Comparison of ENCODE assay signal across 8 cellular contexts in genomic region chrX:44940541-44940940, GRCh38.
A peak's percentile ranks its signal among the peaks of the same experiment; 100 is the strongest.
DNase-seq lines count a peak whose midpoint lies in the region; ATAC-seq, FAIRE-seq and TF ChIP-seq lines count a peak whose summit lies in the region.
"Not testable (repeated sequence)": the region's sequence is repeated elsewhere in the genome, so short reads cannot be mapped to it uniquely, and the experiment has no call there.

No MANE protein-coding gene starts in this region.

- peaks cover 16% of the 10 kb centered on the region for H3K4me1 Mint-ChIP-seq in astrocyte (ENCODE audit: low read depth, unreplicated experiment)
- peaks cover 14% of the 10 kb centered on the region for H3K4me1 Mint-ChIP-seq in MCF 10A (ENCODE audit: insufficient read depth, unreplicated experiment)

- H3K9me2 ChIP-seq in HCT116 (ENCODE audit: insufficient read depth); PC-3 (replicated peaks; ENCODE audit: low read length): not testable (repeated sequence)

- H3K9ac ChIP-seq in HCT116 (ENCODE audit: low read length); PC-3 (ENCODE audit: low read length); astrocyte (ENCODE audit: low read length): not testable (repeated sequence)

- TF ChIP-seq POLR2A in HCT116 (IDR thresholded peaks at IDR 0.05; ENCODE audit: borderline replicate concordance, extremely low read depth, insufficient read depth, insufficient read length), result not testable (repeated sequence)

- not testable (repeated sequence) for TF ChIP-seq CTCF in HCT116 (IDR thresholded peaks at IDR 0.05 in 2 of 3, conservative IDR thresholded peaks at IDR 0.05 in 1 of 3; ENCODE audit: borderline replicate concordance in 1 of 3, insufficient read depth in 1 of 3, low read depth in 2 of 3, low read length in 2 of 3); PC-3 (conservative IDR thresholded peaks at IDR 0.05; ENCODE audit: low read depth, low read length); RWPE1 (conservative IDR thresholded peaks at IDR 0.05; ENCODE audit: low read depth); astrocyte (IDR thresholded peaks at IDR 0.05; ENCODE audit: insufficient read depth, low read depth, low read length); MCF 10A (IDR thresholded peaks at IDR 0.05; ENCODE audit: unreplicated experiment); epithelial cell of esophagus (IDR thresholded peaks at IDR 0.05; ENCODE audit: insufficient read depth, low read depth, low read length, missing control alignments); fibroblast of mammary gland (conservative IDR thresholded peaks at IDR 0.05; ENCODE audit: control insufficient read depth, insufficient read depth, low read depth, low read length)

- not testable (repeated sequence) for DNase-seq in HCT116 (ENCODE audit: low read depth, low spot score)
- DNase-seq in PC-3, result peak; percentile 58
- peak; percentile 4 for DNase-seq in RWPE1 (ENCODE audit: low spot score)
- DNase-seq in astrocyte (ENCODE audit: low read depth), result peak; percentile 67
- DNase-seq in MCF 10A (ENCODE audit: unreplicated experiment), result peak; percentile 55
- peak; percentile 11 for DNase-seq in epithelial cell of esophagus (ENCODE audit: low read depth)
- DNase-seq in fibroblast of mammary gland (ENCODE audit: low read depth), result peak; percentile 48
- peak; percentile 10 for DNase-seq in urothelium cell line (ENCODE audit: low spot score)

- POLR2A ChIA-PET in HCT116 (lab: Charles Lee); PC-3 (lab: Charles Lee; ENCODE audit: unreplicated experiment); RWPE1 (lab: Yijun Ruan, JAX; ENCODE audit: low non-redundant PET): not testable (repeated sequence)
- POLR2A ChIA-PET in MCF 10A (lab: Yijun Ruan, JAX), result interaction anchor here (0.8 kb wide), 1 partner anchor 660 kb away, joined by 4 read pairs; no protein-coding TSS in a partner anchor

- not testable (repeated sequence) for H3K27me3 ChIP-seq in HCT116 (ENCODE audit: insufficient read depth, low read length); PC-3 (ENCODE audit: low read length); astrocyte (ENCODE audit: insufficient read depth, low read length)

- not testable (repeated sequence) for TF ChIP-seq RAD21 in HCT116 (IDR thresholded peaks at IDR 0.05; ENCODE audit: low read depth)

- H4K20me1 ChIP-seq in HCT116 (ENCODE audit: insufficient read depth), result not testable (repeated sequence)
- H4K20me1 ChIP-seq in PC-3 (ENCODE audit: low read length), result peaks cover 33% of the 10 kb centered on the region
- peaks cover 25% of the 10 kb centered on the region for H4K20me1 ChIP-seq in astrocyte (ENCODE audit: insufficient read depth, low read length)

- not testable (repeated sequence) for BruUV-seq in HCT116 (replicated peaks; lab: Mats Ljungman, UMichigan); PC-3 (replicated peaks; lab: Mats Ljungman, UMichigan); MCF 10A (replicated peaks; lab: Mats Ljungman, UMichigan)

- H3K27ac Mint-ChIP-seq in astrocyte (ENCODE audit: unreplicated experiment); MCF 10A (ENCODE audit: low read depth, unreplicated experiment): not testable (repeated sequence)

- CTCF ChIA-PET in HCT116 (lab: Charles Lee); PC-3 (lab: Charles Lee): not testable (repeated sequence)
- CTCF ChIA-PET in RWPE1 (lab: Yijun Ruan, JAX) (interaction anchor here (1.0 kb wide), 1 partner anchor 11 kb away, joined by 3 read pairs; no protein-coding TSS in a partner anchor), MCF 10A (lab: Yijun Ruan, JAX) (interaction anchor here (0.6 to 0.7 kb wide), 2 partner anchors 34 to 91 kb away, joined by 3 read pairs; no protein-coding TSS in a partner anchor)

- not testable (repeated sequence) for H3K27me3 Mint-ChIP-seq in astrocyte (ENCODE audit: low read depth, unreplicated experiment); MCF 10A (ENCODE audit: insufficient read depth, unreplicated experiment)

- H3K79me2 ChIP-seq in HCT116 (ENCODE audit: insufficient read depth, low read length) (peaks cover 94% of the 10 kb centered on the region), PC-3 (ENCODE audit: low read length) (peaks cover 99% of the 10 kb centered on the region), astrocyte (ENCODE audit: insufficient read depth, low read length) (peaks cover 78% of the 10 kb centered on the region)

- H2AFZ ChIP-seq in HCT116 (ENCODE audit: low read depth, low read length, poor library complexity, severe bottlenecking); PC-3 (ENCODE audit: low read length); astrocyte (ENCODE audit: low read depth, low read length): not testable (repeated sequence)

- H3K27ac ChIP-seq in HCT116 (ENCODE audit: low read depth, low read length); PC-3 (ENCODE audit: low read length); RWPE1; astrocyte (ENCODE audit: low read depth, low read length): not testable (repeated sequence)

- RAD21 ChIA-PET in HCT116 (lab: Charles Lee; ENCODE audit: low non-redundant PET in 1 of 2, low total read pairs in 2 of 2, uncharacterized antibody in 2 of 2, unreplicated experiment in 2 of 2), result not testable (repeated sequence)

- H3F3A ChIP-seq in PC-3 (ENCODE audit: low read length, unreplicated experiment), result not testable (repeated sequence)

- not testable (repeated sequence) for H3K4me1 ChIP-seq in HCT116 (ENCODE audit: control insufficient read depth in 1 of 2, insufficient read depth in 2 of 2, low read length in 2 of 2); astrocyte (ENCODE audit: insufficient read depth, low read length)
- H3K4me1 ChIP-seq in PC-3 (ENCODE audit: insufficient read depth, low read length), result peaks cover 26% of the 10 kb centered on the region

- H3K9me3 ChIP-seq in HCT116 (ENCODE audit: control insufficient read depth in 1 of 2, insufficient read depth in 1 of 2, low read depth in 1 of 2, low read length in 2 of 2); PC-3 (ENCODE audit: low read length); astrocyte (ENCODE audit: insufficient read depth, low read depth, low read length): not testable (repeated sequence)

- H3K36me3 Mint-ChIP-seq in astrocyte (ENCODE audit: low read depth, unreplicated experiment); MCF 10A (ENCODE audit: insufficient read depth, unreplicated experiment): not testable (repeated sequence)

- H3K4me3 ChIP-seq in HCT116 (replicated peaks in 1 of 2; ENCODE audit: low read depth in 1 of 2, low read length in 2 of 2); PC-3 (ENCODE audit: low read length); astrocyte (ENCODE audit: insufficient read depth, low read depth, low read length); epithelial cell of esophagus (ENCODE audit: low read length); fibroblast of mammary gland (ENCODE audit: control insufficient read depth, low read depth, low read length): not testable (repeated sequence)

- FAIRE-seq in astrocyte (lab: Jason Lieb, UNC); urothelium cell line (lab: Jason Lieb, UNC): not testable (repeated sequence)

- not testable (repeated sequence) for H3K4me3 Mint-ChIP-seq in astrocyte (ENCODE audit: unreplicated experiment); MCF 10A (ENCODE audit: unreplicated experiment)

- intact Hi-C loops in HCT116 (cut with micrococcal nuclease); MCF 10A (cut with micrococcal nuclease): not testable (repeated sequence)
- intact Hi-C loops in PC-3 (cut with micrococcal nuclease), result loop anchor here (5.0 to 10.0 kb wide), 3 partner anchors 68 to 396 kb away; partner anchors contain the start of genes FUNDC1 and KDM6A

- H3K9me3 Mint-ChIP-seq in astrocyte (ENCODE audit: unreplicated experiment); MCF 10A (ENCODE audit: unreplicated experiment): not testable (repeated sequence)

- H3K4me2 ChIP-seq in HCT116 (ENCODE audit: low read length) (peak overlapping the region; percentile 19; the same call in 1 of the 2 replicates), PC-3 (ENCODE audit: low read length) (peak overlapping the region; percentile 46)
- not testable (repeated sequence) for H3K4me2 ChIP-seq in astrocyte (ENCODE audit: low read length)

- H3K36me3 ChIP-seq in HCT116 (ENCODE audit: control insufficient read depth in 1 of 2, insufficient read depth in 2 of 2, low read length in 2 of 2); PC-3 (ENCODE audit: low read depth, low read length); astrocyte (ENCODE audit: insufficient read depth, low read length): not testable (repeated sequence)

- ATAC-seq in HCT116, result not testable (repeated sequence)
- ATAC-seq in PC-3, result 0 out of 2 replicates have a peak, but pooled peaks have one; percentile 21
